In the genomic region with DNA sequence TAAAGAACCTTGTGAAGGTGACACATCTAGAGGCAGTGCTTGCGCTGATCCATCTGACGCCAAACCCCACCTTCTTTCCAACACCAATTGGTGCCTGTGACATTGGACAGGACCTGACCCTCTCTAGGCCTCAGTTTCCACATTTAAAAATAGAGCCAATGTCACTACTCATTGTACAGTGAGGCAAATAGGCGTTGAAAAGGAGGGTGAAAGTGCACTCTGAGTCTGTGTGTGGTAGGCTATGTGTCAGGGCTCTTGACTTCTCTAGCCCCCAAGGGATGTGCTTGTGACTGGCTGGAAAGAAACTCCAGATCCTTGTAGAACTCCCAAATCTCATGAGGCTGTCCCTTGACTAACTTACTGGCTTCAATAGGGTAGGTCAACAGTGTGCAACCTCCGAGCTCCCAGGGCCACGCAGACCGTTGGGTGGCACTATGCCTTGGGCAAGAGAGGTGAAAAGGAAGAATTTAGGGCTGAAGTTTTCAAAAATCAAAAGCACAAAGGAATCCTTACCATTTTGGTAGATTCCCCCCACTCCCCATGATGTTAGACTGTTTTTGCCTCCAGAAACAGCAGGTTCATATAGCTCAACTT, we compare ENCODE assay signal across 8 cellular contexts. TPM values are rescaled to one million over a fixed set of nuclear protein-coding genes. Genes with fewer than 3 reads are reported as not detected.
DNase-seq lines count a peak whose midpoint lies in the region; ATAC-seq, FAIRE-seq and TF ChIP-seq lines count a peak whose summit lies in the region.

No MANE protein-coding gene starts in this region.

- H3K36me3 ChIP-seq in esophagus muscularis mucosa (peaks cover 17 to 45% (median 37%) of the 10 kb centered on the region in 4 donors), neural progenitor cell (no peaks in the 10 kb centered on the region)

- H4K20me1 ChIP-seq in neural progenitor cell (ENCODE audit: low read depth), result no peaks in the 10 kb centered on the region

- WGBS in esophagus muscularis mucosa, result 57% methylated on average over 6 of the region's 6 CpGs

- H3F3A ChIP-seq in neural progenitor cell (ENCODE audit: low read depth), result peaks cover 36% of the 10 kb centered on the region

- H3K4me3 ChIP-seq in GM08714 (ENCODE audit: low read length) (peak overlapping the region; percentile 72), esophagus muscularis mucosa (peak overlapping the region; percentile 84 to 99 (median 93)), neural progenitor cell (peak overlapping the region; percentile 98)

- H3K27ac ChIP-seq in RWPE1 (peak overlapping the region; percentile 83), esophagus muscularis mucosa (replicated peaks in 1 of 4) (peak overlapping the region; percentile 95 to 98 (median 95)), neural progenitor cell (no peak overlapping the region)

- TF ChIP-seq EP300 in esophagus muscularis mucosa (IDR thresholded peaks at IDR 0.05), result no peak

- H3K4me1 ChIP-seq in esophagus muscularis mucosa (peaks cover 20 to 32% (median 28%) of the 10 kb centered on the region in 4 donors), neural progenitor cell (peaks cover 9% of the 10 kb centered on the region)

- H3K9me3 ChIP-seq in esophagus muscularis mucosa, result no peaks in the 10 kb centered on the region
- H3K9me3 ChIP-seq in neural progenitor cell (ENCODE audit: low read depth), result no peaks in the 10 kb centered on the region

- peak overlapping the region; percentile 93 for H3K27ac Mint-ChIP-seq in neural progenitor cell

- H3K4me2 ChIP-seq in neural progenitor cell, result peak overlapping the region; percentile 90

- POLR2A ChIA-PET in RWPE1 (lab: Yijun Ruan, JAX; ENCODE audit: low non-redundant PET), result interaction anchor here (0.6 to 1.0 kb wide), 2 partner anchors 88 to 125 kb away, joined by 3 read pairs; no protein-coding TSS in a partner anchor

- H3K36me3 Mint-ChIP-seq in neural progenitor cell, result peaks cover 35% of the 10 kb centered on the region

- H3K4me1 Mint-ChIP-seq in neural progenitor cell, result peaks cover 23% of the 10 kb centered on the region

- CTCF ChIA-PET in RWPE1 (lab: Yijun Ruan, JAX), result interaction anchor here (0.6 kb wide), 3 partner anchors 66 to 273 kb away, joined by 3 to 4 read pairs (median 3); no protein-coding TSS in a partner anchor

- intact Hi-C loops in esophagus muscularis mucosa (cut with DNase I), result no loop called here

- H3K4me3 Mint-ChIP-seq in neural progenitor cell, result peak overlapping the region; percentile 95

- DNase-seq in RWPE1 (ENCODE audit: low spot score), result no peak
- DNase-seq in esophagus muscularis mucosa (ENCODE audit: extremely low spot score), result no peak
- DNase-seq in neural progenitor cell (ENCODE audit: low spot score), result no peak
- DNase-seq in NK-92 treated with Interleukin-12 subunit alpha and Interleukin-12 subunit beta, amount 100 ng/mL, for 24 hours (lab: John Stamatoyannopoulos, UW), result no peak
- DNase-seq in GM12892 (ENCODE audit: insufficient read length), result no peak

- TF ChIP-seq CTCF in RWPE1 (conservative IDR thresholded peaks at IDR 0.05; ENCODE audit: low read depth) (no peak), esophagus muscularis mucosa (IDR thresholded peaks at IDR 0.05) (no peak), neural progenitor cell (IDR thresholded peaks at IDR 0.05) (no peak)

- TF ChIP-seq POLR2A in esophagus muscularis mucosa (IDR thresholded peaks at IDR 0.05; ENCODE audit: low read depth) (no peak), GM12892 (IDR thresholded peaks at IDR 0.05; ENCODE audit: low read depth, low read length) (no peak)

- no peaks in the 10 kb centered on the region for H3K9me3 Mint-ChIP-seq in neural progenitor cell

- no peak overlapping the region for H3K9ac ChIP-seq in neural progenitor cell

- H3K27me3 Mint-ChIP-seq in neural progenitor cell (ENCODE audit: insufficient read depth, low read depth), result no peaks in the 10 kb centered on the region

- peaks cover 20% of the 10 kb centered on the region for H3K79me2 ChIP-seq in neural progenitor cell (ENCODE audit: low read depth)

- FAIRE-seq in GM12892 (lab: Jason Lieb, UNC), result no peak

- no peak for ATAC-seq in HG03521 (IDR thresholded peaks at IDR 0.05; ENCODE audit: unreplicated experiment)
- ATAC-seq in GM18520 (IDR thresholded peaks at IDR 0.05; ENCODE audit: unreplicated experiment), result no peak

- no peaks in the 10 kb centered on the region for H3K27me3 ChIP-seq in esophagus muscularis mucosa
- H3K27me3 ChIP-seq in neural progenitor cell, result no peaks in the 10 kb centered on the region

- peak overlapping the region; percentile 97 for H2AFZ ChIP-seq in neural progenitor cell (replicated peaks)

RNA-seq across cellular contexts. Expression of gene FAM219B, which starts 0.7 kb away (rescaled TPM):
- total RNA-seq in esophagus muscularis mucosa, result 10 to 100 TPM; 60.8 to 92.0 (median 84.3) TPM
- total RNA-seq in neural progenitor cell (ENCODE audit: low replicate concordance), result 120 and 124 TPM in 2 replicates
- 29.8 TPM for polyA plus RNA-seq in GM12892 (2012; ENCODE audit: missing spikeins)

RNA-seq across cellular contexts. Expression of gene MPI, which starts 17.5 kb away (rescaled TPM):
- total RNA-seq in esophagus muscularis mucosa (10 to 100 TPM; 37.4 to 50.7 (median 44.0) TPM), neural progenitor cell (ENCODE audit: low replicate concordance) (77.7 and 106 TPM in 2 replicates)
- 73.3 TPM for polyA plus RNA-seq in GM12892 (2012; ENCODE audit: missing spikeins)

RNA-seq across cellular contexts. Expression of gene COX5A, which starts 30.5 kb away (rescaled TPM):
- total RNA-seq in esophagus muscularis mucosa (10 to 100 TPM; 58.6 to 86.2 (median 75.5) TPM), neural progenitor cell (ENCODE audit: low replicate concordance) (144 and 200 TPM in 2 replicates)
- polyA plus RNA-seq in GM12892 (2012; ENCODE audit: missing spikeins), result 404 TPM

RNA-seq across cellular contexts. Expression of gene SCAMP2, which starts 34.2 kb away (rescaled TPM):
- 100 to 1,000 TPM in 2 of 4 donors, 10 to 100 TPM in 2; 57.3 to 125 (median 94.9) TPM for total RNA-seq in esophagus muscularis mucosa
- total RNA-seq in neural progenitor cell (ENCODE audit: low replicate concordance), result 19.4 and 44.5 TPM in 2 replicates
- 52.0 TPM for polyA plus RNA-seq in GM12892 (2012; ENCODE audit: missing spikeins)

RNA-seq across cellular contexts. Expression of gene RPP25, which starts 49.2 kb away (rescaled TPM):
- 1 to 10 TPM; 4.2 to 7.2 (median 7.0) TPM for total RNA-seq in esophagus muscularis mucosa
- total RNA-seq in neural progenitor cell (ENCODE audit: low replicate concordance), result 2.5 and 7.2 TPM in 2 replicates
- 1.3 TPM for polyA plus RNA-seq in GM12892 (2012; ENCODE audit: missing spikeins)
